ENCODE assay signal across 8 cellular contexts in genomic region chr15:101126618-101127502, GRCh38.
A peak's percentile ranks its signal among the peaks of the same experiment; 100 is the strongest.
DNase-seq lines count a peak whose midpoint lies in the region; ATAC-seq and TF ChIP-seq lines count a peak whose summit lies in the region.

No MANE protein-coding gene starts in this region.

- H3K4me3 Mint-ChIP-seq in activated B cell treated with CpG ODN at 0.5 μM for 24 hours = peak overlapping the region; percentile 79
- peak overlapping the region; percentile 7 for H3K4me3 Mint-ChIP-seq in glutamatergic neuron (ENCODE audit: unreplicated experiment)

- H3K27me3 Mint-ChIP-seq in activated B cell treated with CpG ODN at 0.5 μM for 24 hours (no peaks in the 10 kb centered on the region), glutamatergic neuron (ENCODE audit: unreplicated experiment) (peaks cover 2% of the 10 kb centered on the region)

- DNase-seq in activated B cell treated with CpG ODN at 0.5 μM for 24 hours (no peak), glutamatergic neuron (no peak), kidney tubule cell (ENCODE audit: low spot score) (no peak), iPS-NIHi7 (ENCODE audit: extremely low spot score) (no peak)
- peak; percentile 30 to 35 for DNase-seq in stimulated activated CD4-positive, alpha-beta T cell treated with anti-CD3 and anti-CD28 coated beads, Interleukin-2, amount 100 ng/mL, for 24 hours

- H3F3A ChIP-seq in DOHH2 (ENCODE audit: control insufficient read depth, insufficient read depth) = peaks cover 15% of the 10 kb centered on the region

- H3K36me3 Mint-ChIP-seq in activated B cell treated with CpG ODN at 0.5 μM for 24 hours (ENCODE audit: low read depth) (no peaks in the 10 kb centered on the region), glutamatergic neuron (ENCODE audit: unreplicated experiment) (peaks cover 6% of the 10 kb centered on the region)

- POLR2A ChIA-PET in activated B cell treated with CpG ODN at 0.5 μM for 24 hours (lab: Charles Lee) = interaction anchor here (1.0 to 5.1 kb wide), 6 partner anchors 8 to 1562 kb away, joined by 3 to 45 read pairs (median 6); partner anchors contain the start of genes CHSY1 and SNRPA1

- H3K79me2 ChIP-seq in DOHH2 (ENCODE audit: control insufficient read depth, low read length) = no peaks in the 10 kb centered on the region

- H3K27ac Mint-ChIP-seq in activated B cell treated with CpG ODN at 0.5 μM for 24 hours (peak overlapping the region; percentile 98), glutamatergic neuron (ENCODE audit: unreplicated experiment) (peak overlapping the region; percentile 48)

- peak overlapping the region; percentile 99 for H3K4me2 ChIP-seq in DOHH2 (ENCODE audit: low read length)

- TF ChIP-seq CTCF in DOHH2 (IDR thresholded peaks at IDR 0.05; ENCODE audit: low read depth, low read length, poor library complexity, severe bottlenecking) (no peak), activated B cell treated with CpG ODN at 0.5 μM for 24 hours (IDR thresholded peaks at IDR 0.05) (no peak), glutamatergic neuron (IDR thresholded peaks at IDR 0.05; ENCODE audit: partially characterized antibody, unreplicated experiment) (no peak)

- no peaks in the 10 kb centered on the region for H3K36me3 ChIP-seq in DOHH2 (ENCODE audit: control insufficient read depth, low read length)

- H3K4me3 ChIP-seq in DOHH2 (ENCODE audit: low read length) = peak overlapping the region; percentile 75

- ATAC-seq in GM19463 (IDR thresholded peaks at IDR 0.05; ENCODE audit: unreplicated experiment) (peak; percentile 49), HG03460 (IDR thresholded peaks at IDR 0.05; ENCODE audit: unreplicated experiment) (peak; percentile 33), activated B cell treated with CpG ODN at 0.5 μM for 24 hours (ENCODE audit: low read depth) (peak; percentile 49)

- H3K9me3 Mint-ChIP-seq in activated B cell treated with CpG ODN at 0.5 μM for 24 hours (no peaks in the 10 kb centered on the region), glutamatergic neuron (ENCODE audit: unreplicated experiment) (peaks cover 12% of the 10 kb centered on the region)

- H3K4me1 Mint-ChIP-seq in activated B cell treated with CpG ODN at 0.5 μM for 24 hours (peaks cover 80% of the 10 kb centered on the region), glutamatergic neuron (ENCODE audit: low read depth, unreplicated experiment) (peaks cover 26% of the 10 kb centered on the region)

- H3K4me1 ChIP-seq in DOHH2 (ENCODE audit: control insufficient read depth, low read length) = peaks cover 58% of the 10 kb centered on the region

- H4K20me1 ChIP-seq in DOHH2 (ENCODE audit: control insufficient read depth, insufficient read depth, low read depth, low read length) = no peaks in the 10 kb centered on the region

- H3K27me3 ChIP-seq in DOHH2 (ENCODE audit: control insufficient read depth, low read length) = peaks cover 4% of the 10 kb centered on the region; the same call in 1 of the 2 replicates

- no peaks in the 10 kb centered on the region for H3K9me2 ChIP-seq in DOHH2 (replicated peaks; ENCODE audit: control insufficient read depth, low read length)

- H3K27ac ChIP-seq in DOHH2 (ENCODE audit: low read depth, low read length) = peak overlapping the region; percentile 92

- intact Hi-C loops in activated B cell treated with CpG ODN at 0.5 μM for 24 hours (cut with micrococcal nuclease) = loop anchor here (1.0 to 5.0 kb wide), 5 partner anchors 8 to 124 kb away; no protein-coding TSS in a partner anchor

- CTCF ChIA-PET in activated B cell treated with CpG ODN at 0.5 μM for 24 hours (lab: Charles Lee) = interaction anchor here (1.4 to 1.5 kb wide), 4 partner anchors 8 to 162 kb away, joined by 3 to 4 read pairs (median 4); no protein-coding TSS in a partner anchor

- no peaks in the 10 kb centered on the region for H3K9me3 ChIP-seq in DOHH2 (ENCODE audit: control insufficient read depth, insufficient read depth, low read length)

Comparison
In these comparisons a context has a peak if more than half of its experiments do, and no peak if none do; other contexts are left out.
1. DNase-seq: peak in stimulated activated CD4-positive, alpha-beta T cell treated with anti-CD3 and anti-CD28 coated beads, Interleukin-2, amount 100 ng/mL, for 24 hours (2 of 2); none in activated B cell treated with CpG ODN at 0.5 μM for 24 hours (single experiment), glutamatergic neuron (single experiment), kidney tubule cell (single experiment) and iPS-NIHi7 (single experiment).
2. Peak in every context shown above with its lines, with median percentiles within 50 percentile points of each other: ATAC-seq.